ENCODE assay signal across 1 cellular context in genomic region chr14:73771848-73772705, GRCh38.
TF ChIP-seq lines count a peak whose summit lies in the region.

No MANE protein-coding gene starts in this region.

TF ChIP-seq in HepG2, 621 proteins besides CTCF, POLR2A, EP300 and RAD21 (continued from another document and continues in another):
- TF ChIP-seq ZNF451 (CRISPR knock-in tag; IDR thresholded peaks at IDR 0.05) = peak; percentile 26; the same call in 1 of the 2 replicates
- peak; percentile 73 for TF ChIP-seq MED13 (CRISPR knock-in tag; IDR thresholded peaks at IDR 0.05)
- peak; percentile 66 for TF ChIP-seq CREM (IDR thresholded peaks at IDR 0.05)
- no peak for TF ChIP-seq CREM (CRISPR knock-in tag; IDR thresholded peaks at IDR 0.05)
- no peak for TF ChIP-seq CREB3 (CRISPR knock-in tag; IDR thresholded peaks at IDR 0.05)
- TF ChIP-seq ZNF720 (CRISPR knock-in tag; IDR thresholded peaks at IDR 0.05) = no peak
- TF ChIP-seq ETV5 (CRISPR knock-in tag; IDR thresholded peaks at IDR 0.05; ENCODE audit: borderline replicate concordance) = peak; percentile 65; the same call in 1 of the 2 replicates
- TF ChIP-seq SALL2 (CRISPR knock-in tag; IDR thresholded peaks at IDR 0.05) = no peak
- no peak for TF ChIP-seq ZNF572 (CRISPR knock-in tag; IDR thresholded peaks at IDR 0.05)
- TF ChIP-seq NKX3-1 (CRISPR knock-in tag; IDR thresholded peaks at IDR 0.05) = 0 out of 2 replicates have a peak, but pooled peaks have one; percentile 48
- TF ChIP-seq MNT (IDR thresholded peaks at IDR 0.05) = peak; percentile 90
- peak; percentile 95 for TF ChIP-seq SNAPC5 (CRISPR knock-in tag; IDR thresholded peaks at IDR 0.05; ENCODE audit: borderline replicate concordance)
- no peak for TF ChIP-seq KIAA2018 (CRISPR knock-in tag; IDR thresholded peaks at IDR 0.05; ENCODE audit: borderline replicate concordance)
- TF ChIP-seq MEIS2 (CRISPR knock-in tag; IDR thresholded peaks at IDR 0.05) = peak; percentile 90
- TF ChIP-seq IKZF5 (CRISPR knock-in tag; IDR thresholded peaks at IDR 0.05) = peak; percentile 90
- peak; percentile 65; the same call in 1 of the 2 replicates for TF ChIP-seq ZFP41 (CRISPR knock-in tag; IDR thresholded peaks at IDR 0.05; ENCODE audit: borderline replicate concordance)
- no peak for TF ChIP-seq MATR3 (CRISPR knock-in tag; IDR thresholded peaks at IDR 0.05)
- no peak for TF ChIP-seq ETS1 (CRISPR knock-in tag; IDR thresholded peaks at IDR 0.05)
- 0 out of 2 replicates have a peak, but pooled peaks have one; percentile 59 for TF ChIP-seq KLF9 (CRISPR knock-in tag; IDR thresholded peaks at IDR 0.05; ENCODE audit: low read depth)
- no peak for TF ChIP-seq ZNF562 (CRISPR knock-in tag; IDR thresholded peaks at IDR 0.05; ENCODE audit: borderline replicate concordance)
- TF ChIP-seq ESRRA (CRISPR knock-in tag; IDR thresholded peaks at IDR 0.05; ENCODE audit: low read depth) = peak; percentile 82
- no peak; the same call in 1 of the 2 replicates for TF ChIP-seq ARID2 (CRISPR knock-in tag; IDR thresholded peaks at IDR 0.05; ENCODE audit: borderline replicate concordance)
- no peak for TF ChIP-seq ZNF24 (IDR thresholded peaks at IDR 0.05)
- TF ChIP-seq ZFP36L1 (CRISPR knock-in tag; IDR thresholded peaks at IDR 0.05) = peak; percentile 97; the same call in 1 of the 2 replicates
- 0 out of 2 replicates have a peak, but pooled peaks have one; percentile 56 for TF ChIP-seq ZNF329 (CRISPR knock-in tag; IDR thresholded peaks at IDR 0.05; ENCODE audit: low read depth)
- TF ChIP-seq ETV6 (CRISPR knock-in tag; conservative IDR thresholded peaks at IDR 0.05) = 0 out of 2 replicates have a peak, but pooled peaks have one; percentile 55
- no peak for TF ChIP-seq MBD4 (IDR thresholded peaks at IDR 0.05; ENCODE audit: borderline replicate concordance, low read length)
- TF ChIP-seq RFX1 (IDR thresholded peaks at IDR 0.05) = no peak
- peak; percentile 25; the same call in 1 of the 2 replicates for TF ChIP-seq SMC3 (IDR thresholded peaks at IDR 0.05; ENCODE audit: low read length)
- TF ChIP-seq ZNF543 (CRISPR knock-in tag; IDR thresholded peaks at IDR 0.05) = 0 out of 2 replicates have a peak, but pooled peaks have one; percentile 35
- TF ChIP-seq ZBTB33 (CRISPR knock-in tag; IDR thresholded peaks at IDR 0.05) = peak; percentile 65; the same call in 1 of the 2 replicates
- TF ChIP-seq PRDM4 (CRISPR knock-in tag; IDR thresholded peaks at IDR 0.05; ENCODE audit: borderline replicate concordance) = 0 out of 2 replicates have a peak, but pooled peaks have one; percentile 55
- TF ChIP-seq ARID4A (CRISPR knock-in tag; IDR thresholded peaks at IDR 0.05; ENCODE audit: borderline replicate concordance) = peak; percentile 86; the same call in 1 of the 2 replicates
- no peak for TF ChIP-seq THAP8 (CRISPR knock-in tag; IDR thresholded peaks at IDR 0.05; ENCODE audit: borderline replicate concordance)
